In the genomic region with DNA sequence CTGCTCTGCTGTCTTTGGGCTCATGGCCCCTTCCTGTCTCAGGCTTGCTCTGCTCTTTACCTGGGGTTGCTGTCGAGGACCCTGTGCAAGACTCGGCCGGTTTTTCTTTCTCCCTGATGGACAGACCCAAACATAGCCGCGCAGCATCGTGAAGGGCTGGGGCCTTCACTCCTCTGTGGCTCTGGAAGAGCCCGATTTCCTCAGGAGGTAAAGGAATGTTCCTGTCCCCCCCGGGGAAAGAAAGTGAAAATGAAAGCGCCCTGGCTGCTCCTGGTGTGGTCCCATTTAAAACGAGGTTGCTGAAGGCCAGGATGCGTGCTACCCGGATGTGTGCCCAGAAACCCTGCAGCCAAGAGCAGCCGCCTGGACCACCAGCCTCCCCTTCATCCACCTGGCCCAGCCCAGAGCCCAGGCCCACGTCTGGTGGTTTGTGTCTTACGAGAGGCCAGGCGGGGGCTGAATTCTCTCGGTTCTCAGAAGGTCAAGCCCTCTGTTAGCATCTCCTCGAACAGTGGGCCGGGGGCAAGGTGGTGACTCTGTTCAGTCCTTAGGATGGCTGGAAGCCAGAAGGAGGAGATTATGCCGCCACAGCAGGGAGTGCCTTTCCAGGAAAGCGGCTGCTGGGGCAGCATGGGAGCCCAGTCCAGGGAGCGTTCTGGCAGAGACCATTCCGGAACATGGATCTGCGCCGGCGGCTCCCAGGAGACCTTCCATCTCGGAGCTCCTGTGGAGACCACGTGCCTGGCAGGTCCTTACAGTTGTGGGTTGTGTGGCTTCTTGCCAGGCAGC, we compare ENCODE assay signal across 1 cellular context.
TF ChIP-seq lines count a peak whose summit lies in the region.

No MANE protein-coding gene starts in this region.

TF ChIP-seq in K562, 482 proteins besides CTCF, POLR2A, EP300 and RAD21 (continues in another document):
- TF ChIP-seq, protein P1, sequence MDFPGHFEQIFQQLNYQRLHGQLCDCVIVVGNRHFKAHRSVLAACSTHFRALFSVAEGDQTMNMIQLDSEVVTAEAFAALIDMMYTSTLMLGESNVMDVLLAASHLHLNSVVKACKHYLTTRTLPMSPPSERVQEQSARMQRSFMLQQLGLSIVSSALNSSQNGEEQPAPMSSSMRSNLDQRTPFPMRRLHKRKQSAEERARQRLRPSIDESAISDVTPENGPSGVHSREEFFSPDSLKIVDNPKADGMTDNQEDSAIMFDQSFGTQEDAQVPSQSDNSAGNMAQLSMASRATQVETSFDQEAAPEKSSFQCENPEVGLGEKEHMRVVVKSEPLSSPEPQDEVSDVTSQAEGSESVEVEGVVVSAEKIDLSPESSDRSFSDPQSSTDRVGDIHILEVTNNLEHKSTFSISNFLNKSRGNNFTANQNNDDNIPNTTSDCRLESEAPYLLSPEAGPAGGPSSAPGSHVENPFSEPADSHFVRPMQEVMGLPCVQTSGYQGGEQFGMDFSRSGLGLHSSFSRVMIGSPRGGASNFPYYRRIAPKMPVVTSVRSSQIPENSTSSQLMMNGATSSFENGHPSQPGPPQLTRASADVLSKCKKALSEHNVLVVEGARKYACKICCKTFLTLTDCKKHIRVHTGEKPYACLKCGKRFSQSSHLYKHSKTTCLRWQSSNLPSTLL (IDR thresholded peaks at IDR 0.05): no peak
- TF ChIP-seq, protein P2, sequence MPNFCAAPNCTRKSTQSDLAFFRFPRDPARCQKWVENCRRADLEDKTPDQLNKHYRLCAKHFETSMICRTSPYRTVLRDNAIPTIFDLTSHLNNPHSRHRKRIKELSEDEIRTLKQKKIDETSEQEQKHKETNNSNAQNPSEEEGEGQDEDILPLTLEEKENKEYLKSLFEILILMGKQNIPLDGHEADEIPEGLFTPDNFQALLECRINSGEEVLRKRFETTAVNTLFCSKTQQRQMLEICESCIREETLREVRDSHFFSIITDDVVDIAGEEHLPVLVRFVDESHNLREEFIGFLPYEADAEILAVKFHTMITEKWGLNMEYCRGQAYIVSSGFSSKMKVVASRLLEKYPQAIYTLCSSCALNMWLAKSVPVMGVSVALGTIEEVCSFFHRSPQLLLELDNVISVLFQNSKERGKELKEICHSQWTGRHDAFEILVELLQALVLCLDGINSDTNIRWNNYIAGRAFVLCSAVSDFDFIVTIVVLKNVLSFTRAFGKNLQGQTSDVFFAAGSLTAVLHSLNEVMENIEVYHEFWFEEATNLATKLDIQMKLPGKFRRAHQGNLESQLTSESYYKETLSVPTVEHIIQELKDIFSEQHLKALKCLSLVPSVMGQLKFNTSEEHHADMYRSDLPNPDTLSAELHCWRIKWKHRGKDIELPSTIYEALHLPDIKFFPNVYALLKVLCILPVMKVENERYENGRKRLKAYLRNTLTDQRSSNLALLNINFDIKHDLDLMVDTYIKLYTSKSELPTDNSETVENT (CRISPR knock-in tag; IDR thresholded peaks at IDR 0.05): no peak
- TF ChIP-seq PPARD (CRISPR knock-in tag; IDR thresholded peaks at IDR 0.05): no peak
- TF ChIP-seq HIVEP1 (CRISPR knock-in tag; IDR thresholded peaks at IDR 0.05): no peak
- TF ChIP-seq ARHGAP35 (IDR thresholded peaks at IDR 0.05; ENCODE audit: partially characterized antibody): no peak
- TF ChIP-seq, protein P3, sequence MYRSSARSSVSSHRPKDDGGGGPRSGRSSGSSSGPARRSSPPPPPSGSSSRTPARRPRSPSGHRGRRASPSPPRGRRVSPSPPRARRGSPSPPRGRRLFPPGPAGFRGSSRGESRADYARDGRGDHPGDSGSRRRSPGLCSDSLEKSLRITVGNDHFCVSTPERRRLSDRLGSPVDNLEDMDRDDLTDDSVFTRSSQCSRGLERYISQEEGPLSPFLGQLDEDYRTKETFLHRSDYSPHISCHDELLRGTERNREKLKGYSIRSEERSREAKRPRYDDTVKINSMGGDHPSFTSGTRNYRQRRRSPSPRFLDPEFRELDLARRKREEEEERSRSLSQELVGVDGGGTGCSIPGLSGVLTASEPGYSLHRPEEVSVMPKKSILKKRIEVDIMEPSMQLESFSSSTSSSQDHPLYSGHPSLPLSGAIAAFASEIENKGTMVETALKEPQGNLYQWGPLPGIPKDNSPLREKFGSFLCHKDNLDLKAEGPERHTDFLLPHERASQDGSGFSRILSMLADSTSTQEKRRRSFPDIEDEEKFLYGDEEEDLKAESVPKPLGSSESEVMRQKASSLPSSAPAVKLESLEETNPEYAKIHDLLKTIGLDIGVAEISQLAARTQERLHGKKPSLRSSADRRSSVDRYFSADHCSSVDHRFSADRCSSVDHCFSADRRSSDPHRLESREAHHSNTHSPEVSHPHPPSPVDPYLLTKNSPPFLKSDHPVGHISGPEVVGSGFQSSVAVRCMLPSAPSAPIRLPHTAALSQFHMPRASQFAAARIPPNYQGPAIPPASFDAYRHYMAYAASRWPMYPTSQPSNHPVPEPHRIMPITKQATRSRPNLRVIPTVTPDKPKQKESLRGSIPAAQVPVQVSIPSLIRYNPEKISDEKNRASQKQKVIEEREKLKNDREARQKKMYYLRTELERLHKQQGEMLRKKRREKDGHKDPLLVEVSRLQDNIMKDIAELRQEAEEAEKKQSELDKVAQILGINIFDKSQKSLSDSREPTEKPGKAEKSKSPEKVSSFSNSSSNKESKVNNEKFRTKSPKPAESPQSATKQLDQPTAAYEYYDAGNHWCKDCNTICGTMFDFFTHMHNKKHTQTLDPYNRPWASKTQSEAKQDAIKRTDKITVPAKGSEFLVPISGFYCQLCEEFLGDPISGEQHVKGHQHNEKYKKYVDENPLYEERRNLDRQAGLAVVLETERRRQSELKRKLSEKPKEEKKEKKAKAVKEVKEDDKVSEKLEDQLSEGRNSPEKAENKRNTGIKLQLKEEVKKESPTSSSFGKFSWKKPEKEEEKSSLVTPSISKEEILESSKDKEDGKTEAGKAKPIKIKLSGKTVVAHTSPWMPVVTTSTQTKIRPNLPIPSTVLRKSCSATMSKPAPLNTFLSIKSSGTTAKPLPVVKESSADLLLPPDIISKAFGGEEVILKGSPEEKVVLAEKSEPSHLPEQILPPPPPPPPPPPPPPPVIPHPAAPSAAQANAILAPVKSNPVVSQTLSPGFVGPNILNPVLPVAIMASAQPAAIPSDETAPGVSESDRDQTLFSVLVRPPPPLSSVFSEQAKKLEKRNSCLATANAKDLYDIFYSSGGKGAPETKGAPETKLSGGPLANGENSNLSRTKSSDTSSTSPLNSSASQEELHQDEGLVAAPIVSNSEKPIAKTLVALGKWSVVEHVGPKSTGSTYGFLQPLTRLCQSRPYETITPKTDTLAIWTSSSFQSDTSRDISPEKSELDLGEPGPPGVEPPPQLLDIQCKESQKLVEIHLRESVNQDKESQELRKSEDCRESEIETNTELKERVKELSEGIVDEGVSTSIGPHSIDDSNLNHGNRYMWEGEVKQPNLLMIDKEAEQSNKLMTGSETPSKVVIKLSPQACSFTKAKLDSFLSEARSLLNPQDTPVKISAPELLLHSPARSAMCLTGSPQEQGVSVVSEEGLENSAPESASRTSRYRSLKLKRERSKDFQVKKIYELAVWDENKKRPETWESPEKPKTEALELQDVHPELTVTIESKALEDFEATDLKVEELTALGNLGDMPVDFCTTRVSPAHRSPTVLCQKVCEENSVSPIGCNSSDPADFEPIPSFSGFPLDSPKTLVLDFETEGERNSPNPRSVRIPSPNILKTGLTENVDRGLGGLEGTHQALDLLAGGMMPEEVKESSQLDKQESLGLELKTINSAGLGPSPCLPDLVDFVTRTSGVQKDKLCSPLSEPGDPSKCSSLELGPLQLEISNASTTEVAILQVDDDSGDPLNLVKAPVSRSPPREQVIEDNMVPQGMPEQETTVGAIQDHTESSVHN (IDR thresholded peaks at IDR 0.05; ENCODE audit: borderline replicate concordance in 1 of 2, low read depth in 1 of 2): no peak
- no peak for TF ChIP-seq ZSCAN32 (CRISPR knock-in tag; IDR thresholded peaks at IDR 0.05)
- TF ChIP-seq SAFB2 (IDR thresholded peaks at IDR 0.05; ENCODE audit: borderline replicate concordance, low read depth, low read length, severe bottlenecking): no peak
- TF ChIP-seq U2AF2 (optimal IDR thresholded peaks at IDR 0.05; ENCODE audit: low read depth, low read length): no peak
- no peak for TF ChIP-seq NFXL1 (CRISPR knock-in tag; IDR thresholded peaks at IDR 0.05)
- no peak for TF ChIP-seq ZNF133 (CRISPR knock-in tag; IDR thresholded peaks at IDR 0.05)
- no peak for TF ChIP-seq TGIF2 (CRISPR knock-in tag; IDR thresholded peaks at IDR 0.05)
- TF ChIP-seq SMARCB1 (IDR thresholded peaks at IDR 0.05; ENCODE audit: insufficient read length, low read depth): no peak
- TF ChIP-seq ETS2 (tag; IDR thresholded peaks at IDR 0.05; ENCODE audit: borderline replicate concordance, poor library complexity, severe bottlenecking): no peak
- TF ChIP-seq BHLHE40 (IDR thresholded peaks at IDR 0.05; ENCODE audit: low read length): no peak
- TF ChIP-seq TEAD2 (tag; IDR thresholded peaks at IDR 0.05): no peak
- no peak for TF ChIP-seq LCOR (CRISPR knock-in tag; IDR thresholded peaks at IDR 0.05)
- TF ChIP-seq JUND (IDR thresholded peaks at IDR 0.05; ENCODE audit: borderline replicate concordance, low read depth, low read length): no peak
- TF ChIP-seq JUND (tag; IDR thresholded peaks at IDR 0.05; ENCODE audit: borderline replicate concordance, low read depth, low read length): no peak
- TF ChIP-seq FOXA3 (CRISPR knock-in tag; conservative IDR thresholded peaks at IDR 0.05 in 1 of 2, IDR thresholded peaks at IDR 0.05 in 1 of 2): peak in 1 of 2 experiments; percentile 60; a peak in 2 of 4 replicates
- no peak for TF ChIP-seq TAF1 (IDR thresholded peaks at IDR 0.05; ENCODE audit: control insufficient read depth, extremely low read depth, insufficient read depth, low read length, severe bottlenecking)
- TF ChIP-seq, protein P4, sequence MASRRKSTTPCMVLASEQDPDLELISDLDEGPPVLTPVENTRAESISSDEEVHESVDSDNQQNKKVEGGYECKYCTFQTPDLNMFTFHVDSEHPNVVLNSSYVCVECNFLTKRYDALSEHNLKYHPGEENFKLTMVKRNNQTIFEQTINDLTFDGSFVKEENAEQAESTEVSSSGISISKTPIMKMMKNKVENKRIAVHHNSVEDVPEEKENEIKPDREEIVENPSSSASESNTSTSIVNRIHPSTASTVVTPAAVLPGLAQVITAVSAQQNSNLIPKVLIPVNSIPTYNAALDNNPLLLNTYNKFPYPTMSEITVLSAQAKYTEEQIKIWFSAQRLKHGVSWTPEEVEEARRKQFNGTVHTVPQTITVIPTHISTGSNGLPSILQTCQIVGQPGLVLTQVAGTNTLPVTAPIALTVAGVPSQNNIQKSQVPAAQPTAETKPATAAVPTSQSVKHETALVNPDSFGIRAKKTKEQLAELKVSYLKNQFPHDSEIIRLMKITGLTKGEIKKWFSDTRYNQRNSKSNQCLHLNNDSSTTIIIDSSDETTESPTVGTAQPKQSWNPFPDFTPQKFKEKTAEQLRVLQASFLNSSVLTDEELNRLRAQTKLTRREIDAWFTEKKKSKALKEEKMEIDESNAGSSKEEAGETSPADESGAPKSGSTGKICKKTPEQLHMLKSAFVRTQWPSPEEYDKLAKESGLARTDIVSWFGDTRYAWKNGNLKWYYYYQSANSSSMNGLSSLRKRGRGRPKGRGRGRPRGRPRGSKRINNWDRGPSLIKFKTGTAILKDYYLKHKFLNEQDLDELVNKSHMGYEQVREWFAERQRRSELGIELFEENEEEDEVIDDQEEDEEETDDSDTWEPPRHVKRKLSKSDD (conservative IDR thresholded peaks at IDR 0.05; ENCODE audit: low read length): no peak
- TF ChIP-seq ZNF324 (CRISPR knock-in tag; IDR thresholded peaks at IDR 0.05): no peak
- TF ChIP-seq CSDE1 (IDR thresholded peaks at IDR 0.05): no peak
- TF ChIP-seq CHD1 (IDR thresholded peaks at IDR 0.05; ENCODE audit: low read length): peak; percentile 65
- TF ChIP-seq ARID1B (IDR thresholded peaks at IDR 0.05): no peak
- TF ChIP-seq FOXJ2 (tag; IDR thresholded peaks at IDR 0.05): no peak
- TF ChIP-seq, protein P5, sequence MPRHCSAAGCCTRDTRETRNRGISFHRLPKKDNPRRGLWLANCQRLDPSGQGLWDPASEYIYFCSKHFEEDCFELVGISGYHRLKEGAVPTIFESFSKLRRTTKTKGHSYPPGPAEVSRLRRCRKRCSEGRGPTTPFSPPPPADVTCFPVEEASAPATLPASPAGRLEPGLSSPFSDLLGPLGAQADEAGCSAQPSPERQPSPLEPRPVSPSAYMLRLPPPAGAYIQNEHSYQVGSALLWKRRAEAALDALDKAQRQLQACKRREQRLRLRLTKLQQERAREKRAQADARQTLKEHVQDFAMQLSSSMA (CRISPR knock-in tag; IDR thresholded peaks at IDR 0.05): no peak
- TF ChIP-seq, protein P6, sequence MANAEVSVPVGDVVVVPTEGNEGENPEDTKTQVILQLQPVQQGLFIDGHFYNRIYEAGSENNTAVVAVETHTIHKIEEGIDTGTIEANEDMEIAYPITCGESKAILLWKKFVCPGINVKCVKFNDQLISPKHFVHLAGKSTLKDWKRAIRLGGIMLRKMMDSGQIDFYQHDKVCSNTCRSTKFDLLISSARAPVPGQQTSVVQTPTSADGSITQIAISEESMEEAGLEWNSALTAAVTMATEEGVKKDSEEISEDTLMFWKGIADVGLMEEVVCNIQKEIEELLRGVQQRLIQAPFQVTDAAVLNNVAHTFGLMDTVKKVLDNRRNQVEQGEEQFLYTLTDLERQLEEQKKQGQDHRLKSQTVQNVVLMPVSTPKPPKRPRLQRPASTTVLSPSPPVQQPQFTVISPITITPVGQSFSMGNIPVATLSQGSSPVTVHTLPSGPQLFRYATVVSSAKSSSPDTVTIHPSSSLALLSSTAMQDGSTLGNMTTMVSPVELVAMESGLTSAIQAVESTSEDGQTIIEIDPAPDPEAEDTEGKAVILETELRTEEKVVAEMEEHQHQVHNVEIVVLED (CRISPR knock-in tag; IDR thresholded peaks at IDR 0.05): no peak
- no peak for TF ChIP-seq MEF2D (tag; conservative IDR thresholded peaks at IDR 0.05; ENCODE audit: low read depth)
- TF ChIP-seq ZKSCAN1 (IDR thresholded peaks at IDR 0.05; ENCODE audit: low read depth, low read length): no peak
- TF ChIP-seq ZNF253 (CRISPR knock-in tag; conservative IDR thresholded peaks at IDR 0.05): no peak
- TF ChIP-seq TFAM (CRISPR knock-in tag; conservative IDR thresholded peaks at IDR 0.05): no peak
- no peak for TF ChIP-seq ELF2 (CRISPR knock-in tag; IDR thresholded peaks at IDR 0.05)
- TF ChIP-seq, protein P7, sequence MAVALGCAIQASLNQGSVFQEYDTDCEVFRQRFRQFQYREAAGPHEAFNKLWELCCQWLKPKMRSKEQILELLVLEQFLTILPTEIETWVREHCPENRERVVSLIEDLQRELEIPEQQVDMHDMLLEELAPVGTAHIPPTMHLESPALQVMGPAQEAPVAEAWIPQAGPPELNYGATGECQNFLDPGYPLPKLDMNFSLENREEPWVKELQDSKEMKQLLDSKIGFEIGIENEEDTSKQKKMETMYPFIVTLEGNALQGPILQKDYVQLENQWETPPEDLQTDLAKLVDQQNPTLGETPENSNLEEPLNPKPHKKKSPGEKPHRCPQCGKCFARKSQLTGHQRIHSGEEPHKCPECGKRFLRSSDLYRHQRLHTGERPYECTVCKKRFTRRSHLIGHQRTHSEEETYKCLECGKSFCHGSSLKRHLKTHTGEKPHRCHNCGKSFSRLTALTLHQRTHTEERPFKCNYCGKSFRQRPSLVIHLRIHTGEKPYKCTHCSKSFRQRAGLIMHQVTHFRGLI (CRISPR knock-in tag; IDR thresholded peaks at IDR 0.05): no peak
- no peak for TF ChIP-seq TCF3 (CRISPR knock-in tag; IDR thresholded peaks at IDR 0.05)
- TF ChIP-seq ZBTB7A (IDR thresholded peaks at IDR 0.05; ENCODE audit: borderline replicate concordance, control insufficient read depth, low read depth, low read length): peak; percentile 16; the same call in 1 of the 2 replicates
- TF ChIP-seq BCOR (IDR thresholded peaks at IDR 0.05): no peak
- no peak for TF ChIP-seq ZNF311 (CRISPR knock-in tag; IDR thresholded peaks at IDR 0.05)
- TF ChIP-seq SP2 (IDR thresholded peaks at IDR 0.05; ENCODE audit: extremely low read depth, low read depth, low read length, poor library complexity, severe bottlenecking): no peak
